In genomic region chr5:178419651-178420050, GRCh38 we compare ENCODE assay signal across 1 cellular context.
TF ChIP-seq lines count a peak whose summit lies in the region.

No MANE protein-coding gene starts in this region.

TF ChIP-seq in GM23338, 12 proteins besides CTCF, POLR2A, EP300 and RAD21 (continued from another document):
- TF ChIP-seq ZNF462 (CRISPR knock-in tag; IDR thresholded peaks at IDR 0.05) (no peak), EZH2phosphoT487 (IDR thresholded peaks at IDR 0.05; ENCODE audit: unreplicated experiment) (no peak), EZH2 (IDR thresholded peaks at IDR 0.05; ENCODE audit: low read depth, unreplicated experiment) (no peak), NANOG (IDR thresholded peaks at IDR 0.05; ENCODE audit: borderline replicate concordance) (no peak), POLR2AphosphoS5 (IDR thresholded peaks at IDR 0.05; ENCODE audit: low read depth) (no peak), CREB1 (CRISPR knock-in tag; IDR thresholded peaks at IDR 0.05; ENCODE audit: low read depth) (no peak), JUNB (IDR thresholded peaks at IDR 0.05; ENCODE audit: unreplicated experiment) (no peak), ETS1 (IDR thresholded peaks at IDR 0.05) (no peak)
